In the genomic region with DNA sequence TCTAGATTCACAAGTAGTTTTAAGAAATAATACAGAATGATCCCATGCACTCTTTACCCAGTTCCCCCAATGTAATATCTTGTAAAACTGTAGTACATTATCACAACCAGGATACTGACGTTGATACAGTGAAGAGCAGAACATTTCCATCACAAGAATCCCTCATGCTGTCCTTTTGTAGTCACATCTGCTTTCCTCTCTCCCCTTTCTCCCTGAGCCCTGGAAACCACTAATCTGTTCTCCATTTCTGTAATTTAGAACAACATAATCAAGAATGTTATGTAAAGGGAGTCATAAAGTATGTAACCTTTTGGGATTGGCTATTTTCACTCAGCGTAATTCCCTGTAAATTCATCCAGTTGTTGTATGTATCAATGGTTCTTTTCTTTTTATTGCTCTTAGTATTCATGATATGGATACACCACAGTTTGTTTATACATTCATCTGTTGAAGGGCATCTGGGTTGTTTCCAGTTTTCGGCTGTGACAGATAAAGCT, we compare ENCODE assay signal across 16 cellular contexts.
"Had no signal": no experiment of that assay in that cellular context is flagged by ENCODE, and none has a peak within 500 bp of the region (broad histone marks: within the 10 kb centered on the region; RNA-seq: fewer than 3 reads in every experiment).

No MANE protein-coding gene starts in this region.

- H3K27ac Mint-ChIP-seq: effector memory CD8-positive, alpha-beta T cell; progenitor cell of endocrine pancreas; T-helper 1 cell treated with Interleukin-12 subunit alpha and Interleukin-12 subunit beta and Interleukin-4 antibody, amounts not matched to agents 30 μg/mL and 1 μg/mL, for 36 hours had no signal

- ATAC-seq: effector memory CD8-positive, alpha-beta T cell; left lobe of liver had no signal

- DNase-seq: activated CD4-positive, CD25-positive, alpha-beta regulatory T cell treated with anti-CD3 and anti-CD28 coated beads, Interleukin-2, amount 50 U/mL, for 72 hours; activated gamma-delta T cell treated with Interleukin-2 at 50 U/mL for 16 hours; activated naive CD8-positive, alpha-beta T cell treated with anti-CD3 and anti-CD28 coated beads for 36 hours; amygdala; dermis blood vessel endothelial cell; effector memory CD8-positive, alpha-beta T cell; esophagus squamous epithelium; hippocampal formation; kidney; stimulated activated CD8-positive, alpha-beta memory T cell treated with anti-CD3 and anti-CD28 coated beads, Interleukin-4, amount 100 ng/mL, for 48 hours; stimulated activated naive CD4-positive, alpha-beta T cell treated with Interleukin-2 at 50 U/mL for 16 hours; thyroid gland had no signal

- H3K27me3 Mint-ChIP-seq: activated naive CD8-positive, alpha-beta T cell treated with anti-CD3 and anti-CD28 coated beads for 36 hours; effector memory CD8-positive, alpha-beta T cell; progenitor cell of endocrine pancreas had no signal

- H3K4me3 ChIP-seq: esophagus squamous epithelium, thyroid gland had no signal

- H3K4me1 Mint-ChIP-seq: activated naive CD8-positive, alpha-beta T cell treated with anti-CD3 and anti-CD28 coated beads for 36 hours; neural crest cell had no signal

- H3K4me1 ChIP-seq: esophagus squamous epithelium, thyroid gland had no signal

- H3K27ac ChIP-seq: esophagus squamous epithelium, thyroid gland had no signal

- H3K4me3 Mint-ChIP-seq: activated naive CD8-positive, alpha-beta T cell treated with anti-CD3 and anti-CD28 coated beads for 36 hours; effector memory CD8-positive, alpha-beta T cell; neural crest cell; T-helper 1 cell treated with Interleukin-12 subunit alpha and Interleukin-12 subunit beta and Interleukin-4 antibody, amounts not matched to agents 30 μg/mL and 1 μg/mL, for 36 hours had no signal

- H3K9me3 ChIP-seq: esophagus squamous epithelium, thyroid gland had no signal

- H3K27me3 ChIP-seq: esophagus squamous epithelium, thyroid gland had no signal
